Comparison of ENCODE assay signal across 8 cellular contexts in genomic region chr9:137070201-137070905, GRCh38. TPM values are rescaled to one million over a fixed set of nuclear protein-coding genes. Genes with fewer than 3 reads are reported as not detected.
DNase-seq lines count a peak whose midpoint lies in the region; ATAC-seq and TF ChIP-seq lines count a peak whose summit lies in the region.

Gene SAPCD2, minus strand, starts transcription at chr9:137070557. Its CDS starts 97 bp downstream, at chr9:137070460.

- POLR2A ChIA-PET in activated CD8-positive, alpha-beta T cell treated with anti-CD3 and anti-CD28 coated beads for 36 hours (lab: Charles Lee): interaction anchor here (0.6 to 1.7 kb wide), 11 partner anchors 9 to 170 kb away, joined by 3 to 11 read pairs (median 3); partner anchors contain the start of genes MAN1B1 and TUBB4B

- DNase-seq in CD14-positive monocyte (ENCODE audit: low spot score): peak; percentile 88
- peak; percentile 91 for DNase-seq in HT-29 (ENCODE audit: low spot score)
- DNase-seq in NK-92 (lab: John Stamatoyannopoulos, UW; ENCODE audit: unreplicated experiment): peak; percentile 24
- DNase-seq in activated CD8-positive, alpha-beta T cell treated with anti-CD3 and anti-CD28 coated beads for 36 hours: peak; percentile 92
- DNase-seq in effector CD4-positive, alpha-beta T cell: peak; percentile 79
- peak; percentile 87 to 90 for DNase-seq in lung microvascular endothelial cell (ENCODE audit: low read depth in 2 of 2)
- peak; percentile 61 to 73 (median 65) for DNase-seq in stimulated activated CD4-positive, alpha-beta T cell treated with anti-CD3 and anti-CD28 coated beads, TNF-alpha, amount 100 ng/mL, for 48 hours (ENCODE audit: low read depth in 3 of 3)

- no peak for TF ChIP-seq CTCF in CD14-positive monocyte (IDR thresholded peaks at IDR 0.05)
- TF ChIP-seq CTCF in activated CD8-positive, alpha-beta T cell treated with anti-CD3 and anti-CD28 coated beads for 36 hours (IDR thresholded peaks at IDR 0.05): no peak

- peak within 1 kb of the TSS; percentile 77 to 96 (median 89) for H3K27ac Mint-ChIP-seq in CD14-positive monocyte
- peak within 1 kb of the TSS; percentile 62 for H3K27ac Mint-ChIP-seq in activated CD8-positive, alpha-beta T cell treated with anti-CD3 and anti-CD28 coated beads for 36 hours

- intact Hi-C loops in CD14-positive monocyte (cut with micrococcal nuclease): loop anchor here in 1 of 2 donors (2.0 kb wide), 1 partner anchor 16 kb away; the partner anchor contains the start of gene MAN1B1
- intact Hi-C loops in activated CD8-positive, alpha-beta T cell treated with anti-CD3 and anti-CD28 coated beads for 36 hours (cut with micrococcal nuclease): no loop called here

- peaks cover 0 to 3% (median 1%) of the 10 kb centered on the region in 3 donors for H3K27me3 Mint-ChIP-seq in CD14-positive monocyte (ENCODE audit: low read depth in 3 of 3)
- H3K27me3 Mint-ChIP-seq in activated CD8-positive, alpha-beta T cell treated with anti-CD3 and anti-CD28 coated beads for 36 hours: peaks cover 1% of the 10 kb centered on the region

- peaks cover 3 to 12% of the 10 kb centered on the region in 2 donors for H3K36me3 Mint-ChIP-seq in CD14-positive monocyte
- no peaks in the 10 kb centered on the region for H3K36me3 Mint-ChIP-seq in activated CD8-positive, alpha-beta T cell treated with anti-CD3 and anti-CD28 coated beads for 36 hours (ENCODE audit: low read depth)

- CTCF ChIA-PET in activated CD8-positive, alpha-beta T cell treated with anti-CD3 and anti-CD28 coated beads for 36 hours (lab: Charles Lee): interaction anchor here (0.8 to 11.3 kb wide), 15 partner anchors 9 to 292 kb away, joined by 3 to 164 read pairs (median 5); partner anchors contain the start of genes ABCA2, FUT7, MAN1B1 and NPDC1

- peak within 1 kb of the TSS; percentile 75 to 91 for H3K4me3 Mint-ChIP-seq in CD14-positive monocyte
- peak within 1 kb of the TSS; percentile 68 for H3K4me3 Mint-ChIP-seq in activated CD8-positive, alpha-beta T cell treated with anti-CD3 and anti-CD28 coated beads for 36 hours

- H3K4me1 Mint-ChIP-seq in CD14-positive monocyte: peaks cover 61% of the 10 kb centered on the region
- H3K4me1 Mint-ChIP-seq in activated CD8-positive, alpha-beta T cell treated with anti-CD3 and anti-CD28 coated beads for 36 hours (ENCODE audit: low read depth): peaks cover 7% of the 10 kb centered on the region

- H3K9me3 Mint-ChIP-seq in CD14-positive monocyte: peaks cover 0 to 4% (median 2%) of the 10 kb centered on the region in 7 donors
- H3K9me3 Mint-ChIP-seq in activated CD8-positive, alpha-beta T cell treated with anti-CD3 and anti-CD28 coated beads for 36 hours: no peaks in the 10 kb centered on the region

- ATAC-seq in GM19455 (IDR thresholded peaks at IDR 0.05; ENCODE audit: unreplicated experiment): peak; percentile 66
- ATAC-seq in activated CD8-positive, alpha-beta T cell treated with anti-CD3 and anti-CD28 coated beads for 36 hours: peak; percentile 87

RNA-seq across cellular contexts. Expression of gene SAPCD2, which starts in this region (rescaled TPM):
- 1 to 10 TPM; 1.7 to 3.1 TPM for polyA plus RNA-seq in CD14-positive monocyte
- 217 and 239 TPM in 2 replicates for total RNA-seq in HT-29 (2014; rRNA removed; shearing (Covaris generic))
- total RNA-seq in activated CD8-positive, alpha-beta T cell treated with anti-CD3 and anti-CD28 coated beads for 36 hours: 10 to 100 TPM; 13.5 to 13.7 TPM
- total RNA-seq in lung microvascular endothelial cell: 1.4 and 5.9 TPM in 2 replicates

Comparison
In these comparisons a context has a peak if more than half of its experiments do, and no peak if none do; other contexts are left out.
1. Peak in every context shown above with its lines: DNase-seq and ATAC-seq.
2. RNA of gene SAPCD2 (total RNA-seq): 217 to 239 TPM in HT-29; 13.5 to 13.7 TPM in activated CD8-positive, alpha-beta T cell treated with anti-CD3 and anti-CD28 coated beads for 36 hours and 1.4 to 5.9 TPM in lung microvascular endothelial cell; every median in the first group is over 10 times any median in the second.
3. DNase-seq: peak in every context shown above with its lines; median percentile 92 in activated CD8-positive, alpha-beta T cell treated with anti-CD3 and anti-CD28 coated beads for 36 hours; 91 in HT-29; 88 in lung microvascular endothelial cell; 88 in CD14-positive monocyte; 79 in effector CD4-positive, alpha-beta T cell; 65 in stimulated activated CD4-positive, alpha-beta T cell treated with anti-CD3 and anti-CD28 coated beads, TNF-alpha, amount 100 ng/mL, for 48 hours; 24 in NK-92.